8 cellular contexts compared by ENCODE assay signal in the genomic region with DNA sequence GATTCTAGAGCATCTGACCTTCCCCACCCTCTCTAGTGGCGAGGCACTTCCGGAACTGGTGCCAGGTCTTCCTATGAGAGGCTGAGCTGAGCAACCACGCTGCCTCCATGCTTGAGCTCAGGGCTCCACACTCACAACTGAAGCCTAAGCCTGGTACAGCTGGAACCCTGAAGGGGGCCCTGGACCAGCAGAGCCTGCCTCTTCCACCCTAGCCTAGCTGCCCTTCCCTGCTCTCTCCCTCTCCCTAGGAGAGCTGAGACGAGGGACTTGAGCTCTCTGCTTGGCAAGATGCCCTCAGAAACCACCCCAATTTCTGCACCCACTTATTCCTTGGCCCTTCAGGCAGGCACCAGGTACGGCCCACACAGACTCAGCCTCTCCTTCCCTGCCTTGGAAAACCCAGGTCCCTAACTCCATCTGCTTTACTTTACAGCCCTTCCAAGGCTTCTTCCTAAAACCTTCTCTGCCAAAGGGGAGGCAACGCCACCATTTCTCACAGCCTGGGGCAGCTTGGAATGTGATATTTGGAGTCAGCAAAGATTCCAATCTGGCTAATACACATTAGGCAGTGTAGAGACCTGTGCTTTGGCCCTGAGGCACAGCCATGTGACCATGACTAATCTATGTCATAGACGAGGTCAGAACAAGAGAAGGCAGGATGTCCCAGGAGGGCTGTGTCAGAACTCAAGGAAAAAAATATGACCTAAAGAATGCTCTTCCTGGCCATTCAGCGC. TPM values are rescaled to one million over a fixed set of nuclear protein-coding genes. Genes with fewer than 3 reads are reported as not detected.
A peak's percentile ranks its signal among the peaks of the same experiment; 100 is the strongest.
DNase-seq lines count a peak whose midpoint lies in the region; ATAC-seq and TF ChIP-seq lines count a peak whose summit lies in the region.

No MANE protein-coding gene starts in this region.

- peaks cover 51% of the 10 kb centered on the region for H3K36me3 ChIP-seq in SJSA1
- H3K36me3 ChIP-seq in fibroblast of lung (ENCODE audit: control insufficient read depth, insufficient read depth, low read length): peaks cover 6% of the 10 kb centered on the region
- H3K36me3 ChIP-seq in psoas muscle (ENCODE audit: insufficient read depth in 1 of 2, low read depth in 1 of 2): peaks cover 7 to 27% of the 10 kb centered on the region in 2 donors

- DNase-seq in activated naive CD4-positive, alpha-beta T cell treated with anti-CD3 and anti-CD28 coated beads, Interleukin-2, amount 10 ng/mL, durations not matched to agents 7 days and 5 days: no peak
- DNase-seq in activated naive CD4-positive, alpha-beta T cell (lab: John Stamatoyannopoulos, UW): no peak
- DNase-seq in SJSA1 (ENCODE audit: low read depth in 1 of 2, low spot score in 2 of 2) (peak; percentile 71 to 87), fibroblast of lung (ENCODE audit: low read depth in 2 of 2) (peak; percentile 89 to 92), psoas muscle (peak; percentile 61 to 76), NCI-H1436 treated with DMSO at 0.1 percent for 48 hours (lab: John Stamatoyannopoulos, UW) (no peak), NCI-H446 (lab: John Stamatoyannopoulos, UW) (no peak), HT-29 (ENCODE audit: low spot score) (no peak)

- peaks cover 23% of the 10 kb centered on the region for H3K79me2 ChIP-seq in fibroblast of lung (ENCODE audit: control insufficient read depth, insufficient read depth, low read length)

- no peak overlapping the region for H3K9ac ChIP-seq in fibroblast of lung (ENCODE audit: insufficient read depth, low read length)

- TF ChIP-seq CTCF in fibroblast of lung (conservative IDR thresholded peaks at IDR 0.05 in 1 of 2, IDR thresholded peaks at IDR 0.05 in 1 of 2; ENCODE audit: low read depth in 1 of 2, low read length in 2 of 2) (no peak), psoas muscle (IDR thresholded peaks at IDR 0.05) (no peak)

- H3K4me1 Mint-ChIP-seq in activated naive CD4-positive, alpha-beta T cell treated with anti-CD3 and anti-CD28 coated beads, Interleukin-2, amount 10 ng/mL, durations not matched to agents 7 days and 5 days: peaks cover 17% of the 10 kb centered on the region

- no peaks in the 10 kb centered on the region for H3K27me3 Mint-ChIP-seq in activated naive CD4-positive, alpha-beta T cell treated with anti-CD3 and anti-CD28 coated beads, Interleukin-2, amount 10 ng/mL, durations not matched to agents 7 days and 5 days

- no peak overlapping the region for H3K4me3 Mint-ChIP-seq in activated naive CD4-positive, alpha-beta T cell treated with anti-CD3 and anti-CD28 coated beads, Interleukin-2, amount 10 ng/mL, durations not matched to agents 7 days and 5 days

- peaks cover 2% of the 10 kb centered on the region for H3K9me3 Mint-ChIP-seq in activated naive CD4-positive, alpha-beta T cell treated with anti-CD3 and anti-CD28 coated beads, Interleukin-2, amount 10 ng/mL, durations not matched to agents 7 days and 5 days

- intact Hi-C loops in psoas muscle (cut with DNase I): loop anchor here in 1 of 2 donors (5.0 kb wide), 1 partner anchor 490 kb away; no protein-coding TSS in a partner anchor

- no peaks in the 10 kb centered on the region for H4K20me1 ChIP-seq in fibroblast of lung (ENCODE audit: control insufficient read depth, extremely low read depth, insufficient read depth, low read length)

- H3K4me3 ChIP-seq in SJSA1 (no peak overlapping the region), fibroblast of lung (replicated peaks in 1 of 4; ENCODE audit: control extremely low read depth in 1 of 4, insufficient read depth in 1 of 4, low read depth in 3 of 4, low read length in 4 of 4) (no peak overlapping the region), psoas muscle (peak overlapping the region; percentile 2)

- CTCF ChIA-PET in activated naive CD4-positive, alpha-beta T cell treated with anti-CD3 and anti-CD28 coated beads, Interleukin-2, amount 10 ng/mL, durations not matched to agents 7 days and 5 days (lab: Charles Lee): interaction anchor here (1.2 kb wide), 1 partner anchor 10 kb away, joined by 3 read pairs; no protein-coding TSS in a partner anchor

- peak overlapping the region; percentile 75 for H3K27ac Mint-ChIP-seq in activated naive CD4-positive, alpha-beta T cell treated with anti-CD3 and anti-CD28 coated beads, Interleukin-2, amount 10 ng/mL, durations not matched to agents 7 days and 5 days

- H3K27ac ChIP-seq in SJSA1 (peak overlapping the region; percentile 86), fibroblast of lung (ENCODE audit: insufficient read depth, low read length) (peak overlapping the region; percentile 87), psoas muscle (peak overlapping the region; percentile 73)

- H2AFZ ChIP-seq in fibroblast of lung (ENCODE audit: low read length): no peak overlapping the region

- H3K27me3 ChIP-seq in SJSA1 (replicated peaks) (no peaks in the 10 kb centered on the region), fibroblast of lung (ENCODE audit: control insufficient read depth, insufficient read depth, low read length) (no peaks in the 10 kb centered on the region), psoas muscle (ENCODE audit: insufficient read depth in 3 of 3, low read length in 2 of 3) (no peaks in the 10 kb centered on the region)

- H3K9me3 ChIP-seq in SJSA1 (replicated peaks): no peaks in the 10 kb centered on the region
- no peaks in the 10 kb centered on the region for H3K9me3 ChIP-seq in fibroblast of lung (ENCODE audit: control insufficient read depth, insufficient read depth, low read depth, low read length)
- no peaks in the 10 kb centered on the region for H3K9me3 ChIP-seq in psoas muscle

- WGBS in psoas muscle, 3 donors: 51 to 60% (median 52%) methylated on average over 8 of the region's 8 CpGs

- ATAC-seq in psoas muscle: peak; percentile 95 to 98 (median 98)

- H3K36me3 Mint-ChIP-seq in activated naive CD4-positive, alpha-beta T cell treated with anti-CD3 and anti-CD28 coated beads, Interleukin-2, amount 10 ng/mL, durations not matched to agents 7 days and 5 days: peaks cover 63% of the 10 kb centered on the region

- peak overlapping the region; percentile 56 for H3K4me2 ChIP-seq in fibroblast of lung (ENCODE audit: extremely low read depth, insufficient read depth, low read length)

- peaks cover 21% of the 10 kb centered on the region for H3K4me1 ChIP-seq in SJSA1 (replicated peaks)
- H3K4me1 ChIP-seq in fibroblast of lung (ENCODE audit: control insufficient read depth, extremely low read depth, insufficient read depth, low read length): peaks cover 14% of the 10 kb centered on the region
- H3K4me1 ChIP-seq in psoas muscle: peaks cover 14% of the 10 kb centered on the region

RNA-seq across cellular contexts. Expression of gene COX7A2L, which starts 18.8 kb away (rescaled TPM):
- total RNA-seq in SJSA1 (2014; rRNA removed; shearing (Covaris generic)): 254 and 269 TPM in 2 replicates
- total RNA-seq in fibroblast of lung (180 and 270 TPM in 2 replicates), psoas muscle (10 to 100 TPM; 58.1 to 85.0 (median 62.4) TPM)
- polyA plus RNA-seq in fibroblast of lung (195 and 239 TPM in 2 replicates), psoas muscle (100 to 1,000 TPM in 1 of 3 donors, 10 to 100 TPM in 2; 75.4 to 176 (median 93.3) TPM)
- polyA plus RNA-seq in fibroblast of lung (2012): 146 and 204 TPM in 2 replicates
- 31.9 and 72.8 TPM in 2 replicates for polyA minus RNA-seq in fibroblast of lung (ENCODE audit: low replicate concordance)
- total RNA-seq in HT-29 (2014; rRNA removed; shearing (Covaris generic)): 89.7 and 93.1 TPM in 2 replicates

Comparison
In these comparisons a context has a peak if more than half of its experiments do, and no peak if none do; other contexts are left out.
1. DNase-seq: peak in SJSA1 (2 of 2), fibroblast of lung (2 of 2) and psoas muscle (2 of 2); none in activated naive CD4-positive, alpha-beta T cell treated with anti-CD3 and anti-CD28 coated beads, Interleukin-2, amount 10 ng/mL, durations not matched to agents 7 days and 5 days (single experiment), activated naive CD4-positive, alpha-beta T cell (0 of 4), NCI-H1436 treated with DMSO at 0.1 percent for 48 hours (single experiment), NCI-H446 (0 of 2) and HT-29 (single experiment).
2. Peak in every context shown above with its lines, with median percentiles within 50 percentile points of each other: H3K27ac ChIP-seq.